Comparison of ENCODE assay signal across 2 cellular contexts in the genomic region with DNA sequence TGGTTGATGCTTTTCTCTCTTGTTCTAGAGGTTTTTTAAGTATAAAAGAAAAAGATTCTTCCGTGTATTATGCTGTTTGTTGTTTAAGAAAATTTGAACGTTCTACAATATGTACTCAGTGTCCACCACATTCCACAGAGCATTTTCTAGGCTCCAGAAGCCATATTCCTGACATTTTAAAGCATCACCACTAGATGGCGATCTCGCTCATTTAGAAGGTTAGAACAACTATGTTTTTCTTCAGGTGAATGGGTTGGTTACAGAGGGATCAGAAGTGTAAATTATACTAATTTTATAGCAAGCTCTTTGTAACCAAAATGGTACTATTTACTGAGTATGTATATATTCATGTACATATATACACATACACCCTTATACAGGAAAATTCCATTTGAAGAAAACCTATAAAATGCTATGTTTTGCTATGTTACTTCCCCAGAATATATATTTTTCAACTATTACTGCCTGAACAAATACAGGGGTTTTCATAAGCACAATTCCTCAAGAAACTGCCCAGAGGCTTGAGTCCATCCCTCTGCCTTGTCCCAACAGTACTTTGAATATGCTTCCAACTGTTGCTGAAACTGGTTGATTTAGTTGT.
TF ChIP-seq lines count a peak whose summit lies in the region.

No MANE protein-coding gene starts in this region.

TF ChIP-seq in GM23338, 12 proteins besides CTCF, POLR2A, EP300 and RAD21 (continues in another document):
- TF ChIP-seq ZNF114 (CRISPR knock-in tag; IDR thresholded peaks at IDR 0.05) (no peak), ETS1 (IDR thresholded peaks at IDR 0.05) (no peak), NANOG (IDR thresholded peaks at IDR 0.05; ENCODE audit: borderline replicate concordance) (no peak), EZH2 (IDR thresholded peaks at IDR 0.05; ENCODE audit: low read depth, unreplicated experiment) (no peak), REST (IDR thresholded peaks at IDR 0.05; ENCODE audit: unreplicated experiment) (no peak), EZH2phosphoT487 (IDR thresholded peaks at IDR 0.05; ENCODE audit: unreplicated experiment) (no peak), STAT1 (IDR thresholded peaks at IDR 0.05; ENCODE audit: unreplicated experiment) (no peak), POLR2AphosphoS5 (IDR thresholded peaks at IDR 0.05; ENCODE audit: low read depth) (no peak)
- TF ChIP-seq, protein P1, sequence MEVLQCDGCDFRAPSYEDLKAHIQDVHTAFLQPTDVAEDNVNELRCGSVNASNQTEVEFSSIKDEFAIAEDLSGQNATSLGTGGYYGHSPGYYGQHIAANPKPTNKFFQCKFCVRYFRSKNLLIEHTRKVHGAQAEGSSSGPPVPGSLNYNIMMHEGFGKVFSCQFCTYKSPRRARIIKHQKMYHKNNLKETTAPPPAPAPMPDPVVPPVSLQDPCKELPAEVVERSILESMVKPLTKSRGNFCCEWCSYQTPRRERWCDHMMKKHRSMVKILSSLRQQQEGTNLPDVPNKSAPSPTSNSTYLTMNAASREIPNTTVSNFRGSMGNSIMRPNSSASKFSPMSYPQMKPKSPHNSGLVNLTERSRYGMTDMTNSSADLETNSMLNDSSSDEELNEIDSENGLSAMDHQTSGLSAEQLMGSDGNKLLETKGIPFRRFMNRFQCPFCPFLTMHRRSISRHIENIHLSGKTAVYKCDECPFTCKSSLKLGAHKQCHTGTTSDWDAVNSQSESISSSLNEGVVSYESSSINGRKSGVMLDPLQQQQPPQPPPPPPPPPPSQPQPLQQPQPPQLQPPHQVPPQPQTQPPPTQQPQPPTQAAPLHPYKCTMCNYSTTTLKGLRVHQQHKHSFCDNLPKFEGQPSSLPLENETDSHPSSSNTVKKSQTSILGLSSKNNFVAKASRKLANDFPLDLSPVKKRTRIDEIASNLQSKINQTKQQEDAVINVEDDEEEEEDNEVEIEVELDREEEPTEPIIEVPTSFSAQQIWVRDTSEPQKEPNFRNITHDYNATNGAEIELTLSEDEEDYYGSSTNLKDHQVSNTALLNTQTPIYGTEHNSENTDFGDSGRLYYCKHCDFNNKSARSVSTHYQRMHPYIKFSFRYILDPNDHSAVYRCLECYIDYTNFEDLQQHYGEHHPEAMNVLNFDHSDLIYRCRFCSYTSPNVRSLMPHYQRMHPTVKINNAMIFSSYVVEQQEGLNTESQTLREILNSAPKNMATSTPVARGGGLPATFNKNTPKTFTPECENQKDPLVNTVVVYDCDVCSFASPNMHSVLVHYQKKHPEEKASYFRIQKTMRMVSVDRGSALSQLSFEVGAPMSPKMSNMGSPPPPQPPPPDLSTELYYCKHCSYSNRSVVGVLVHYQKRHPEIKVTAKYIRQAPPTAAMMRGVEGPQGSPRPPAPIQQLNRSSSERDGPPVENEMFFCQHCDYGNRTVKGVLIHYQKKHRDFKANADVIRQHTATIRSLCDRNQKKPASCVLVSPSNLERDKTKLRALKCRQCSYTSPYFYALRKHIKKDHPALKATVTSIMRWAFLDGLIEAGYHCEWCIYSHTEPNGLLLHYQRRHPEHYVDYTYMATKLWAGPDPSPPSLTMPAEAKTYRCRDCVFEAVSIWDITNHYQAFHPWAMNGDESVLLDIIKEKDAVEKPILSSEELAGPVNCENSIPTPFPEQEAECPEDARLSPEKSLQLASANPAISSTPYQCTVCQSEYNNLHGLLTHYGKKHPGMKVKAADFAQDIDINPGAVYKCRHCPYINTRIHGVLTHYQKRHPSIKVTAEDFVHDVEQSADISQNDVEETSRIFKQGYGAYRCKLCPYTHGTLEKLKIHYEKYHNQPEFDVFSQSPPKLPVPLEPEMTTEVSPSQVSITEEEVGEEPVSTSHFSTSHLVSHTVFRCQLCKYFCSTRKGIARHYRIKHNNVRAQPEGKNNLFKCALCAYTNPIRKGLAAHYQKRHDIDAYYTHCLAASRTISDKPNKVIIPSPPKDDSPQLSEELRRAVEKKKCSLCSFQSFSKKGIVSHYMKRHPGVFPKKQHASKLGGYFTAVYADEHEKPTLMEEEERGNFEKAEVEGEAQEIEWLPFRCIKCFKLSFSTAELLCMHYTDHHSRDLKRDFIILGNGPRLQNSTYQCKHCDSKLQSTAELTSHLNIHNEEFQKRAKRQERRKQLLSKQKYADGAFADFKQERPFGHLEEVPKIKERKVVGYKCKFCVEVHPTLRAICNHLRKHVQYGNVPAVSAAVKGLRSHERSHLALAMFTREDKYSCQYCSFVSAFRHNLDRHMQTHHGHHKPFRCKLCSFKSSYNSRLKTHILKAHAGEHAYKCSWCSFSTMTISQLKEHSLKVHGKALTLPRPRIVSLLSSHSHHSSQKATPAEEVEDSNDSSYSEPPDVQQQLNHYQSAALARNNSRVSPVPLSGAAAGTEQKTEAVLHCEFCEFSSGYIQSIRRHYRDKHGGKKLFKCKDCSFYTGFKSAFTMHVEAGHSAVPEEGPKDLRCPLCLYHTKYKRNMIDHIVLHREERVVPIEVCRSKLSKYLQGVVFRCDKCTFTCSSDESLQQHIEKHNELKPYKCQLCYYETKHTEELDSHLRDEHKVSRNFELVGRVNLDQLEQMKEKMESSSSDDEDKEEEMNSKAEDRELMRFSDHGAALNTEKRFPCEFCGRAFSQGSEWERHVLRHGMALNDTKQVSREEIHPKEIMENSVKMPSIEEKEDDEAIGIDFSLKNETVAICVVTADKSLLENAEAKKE (CRISPR knock-in tag; IDR thresholded peaks at IDR 0.05): no peak

TF ChIP-seq in endothelial cell of umbilical vein, 7 proteins besides CTCF, POLR2A, EP300 and RAD21:
- TF ChIP-seq JUN (IDR thresholded peaks at IDR 0.05; ENCODE audit: borderline replicate concordance, insufficient read depth, insufficient read length, low read depth) (no peak), MYC (IDR thresholded peaks at IDR 0.05; ENCODE audit: low read depth, low read length) (no peak), FOS (IDR thresholded peaks at IDR 0.05; ENCODE audit: borderline replicate concordance, insufficient read depth, low read length) (no peak), GATA2 (IDR thresholded peaks at IDR 0.05; ENCODE audit: insufficient read depth, insufficient read length, low read depth, low read length) (no peak), POLR2AphosphoS5 (IDR thresholded peaks at IDR 0.05; ENCODE audit: insufficient read depth, low read depth, low read length) (no peak), EZH2 (IDR thresholded peaks at IDR 0.05; ENCODE audit: borderline replicate concordance, low read depth, low read length, severe bottlenecking) (no peak)
